1 cellular context compared by ENCODE assay signal in genomic region chr3:129650256-129650872, GRCh38.
TF ChIP-seq lines count a peak whose summit lies in the region.

No MANE protein-coding gene starts in this region.

TF ChIP-seq in K562, 482 proteins besides CTCF, POLR2A, EP300 and RAD21 (continued from another document):
- peak; percentile 43 for TF ChIP-seq DEAF1 (CRISPR knock-in tag; IDR thresholded peaks at IDR 0.05)
- peak; percentile 73 for TF ChIP-seq EGR1 (conservative IDR thresholded peaks at IDR 0.05)
